In the genomic region with DNA sequence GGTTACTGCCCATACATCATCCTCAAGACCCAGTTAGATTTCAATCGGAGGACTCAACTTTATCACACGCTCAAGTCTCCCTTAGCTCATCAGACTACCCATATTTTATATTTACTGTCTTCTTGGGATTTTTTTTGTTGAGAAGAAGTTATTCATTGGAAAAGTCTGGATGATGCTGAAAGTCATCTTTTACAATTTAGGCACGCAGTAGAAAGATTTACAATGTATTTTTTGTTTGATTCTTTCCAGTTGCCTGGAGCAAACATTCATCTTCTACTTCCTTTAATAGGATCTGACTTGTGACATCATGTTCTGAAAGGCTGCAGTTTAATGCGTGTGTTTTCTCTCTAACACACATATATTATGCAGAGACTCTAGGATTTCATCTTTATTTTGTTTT, we compare ENCODE assay signal across 35 cellular contexts.
"Had no signal": no experiment of that assay in that cellular context is flagged by ENCODE, and none has a peak within 500 bp of the region (broad histone marks: within the 10 kb centered on the region; RNA-seq: fewer than 3 reads in every experiment).

No MANE protein-coding gene starts in this region.

- H3K27me3 ChIP-seq: ascending aorta, cardiac muscle cell had no signal

- H3K4me3 Mint-ChIP-seq: activated B cell treated with CpG ODN at 0.5 μM for 24 hours; activated CD4-positive, alpha-beta memory T cell treated with anti-CD3 and anti-CD28 coated beads, Interleukin-2, amount 10 ng/mL, durations not matched to agents 7 days and 5 days; activated CD4-positive, alpha-beta T cell treated with anti-CD3 and anti-CD28 coated beads for 36 hours; activated CD4-positive, alpha-beta T cell treated with anti-CD3 and anti-CD28 coated beads, Interleukin-2, amount 10 ng/mL, durations not matched to agents 7 days and 5 days; activated CD8-positive, alpha-beta memory T cell treated with anti-CD3 and anti-CD28 coated beads, Interleukin-2, amount 10 ng/mL, durations not matched to agents 7 days and 5 days; activated CD8-positive, alpha-beta T cell treated with anti-CD3 and anti-CD28 coated beads, Interleukin-2, amount 10 ng/mL, durations not matched to agents 7 days and 5 days; activated naive CD4-positive, alpha-beta T cell treated with anti-CD3 and anti-CD28 coated beads, Interleukin-2, amount 10 ng/mL, durations not matched to agents 7 days and 5 days; activated naive CD4-positive, alpha-beta T cell treated with anti-CD3 and anti-CD28 coated beads, Interleukin-2, amount 50 U/mL, for 24 hours; activated naive CD8-positive, alpha-beta T cell; activated naive CD8-positive, alpha-beta T cell treated with anti-CD3 and anti-CD28 coated beads, Interleukin-2, amount 10 ng/mL, durations not matched to agents 7 days and 5 days; activated naive CD8-positive, alpha-beta T cell treated with anti-CD3 and anti-CD28 coated beads, Interleukin-2, amount 50 U/mL, for 24 hours; activated T-cell treated with anti-CD3 and anti-CD28 coated beads, Interleukin-2, amount 50 U/mL, for 24 hours; central memory CD8-positive, alpha-beta T cell; T-helper 1 cell treated with Interleukin-12 subunit alpha and Interleukin-12 subunit beta and Interleukin-4 antibody, amounts not matched to agents 30 μg/mL and 1 μg/mL, for 36 hours; T-helper 2 cell treated with Interferon-gamma antibody and Interleukin-4, amounts not matched to agents 5 μg/mL and 100 μg/mL, for 36 hours had no signal

- H3K9me3 ChIP-seq: ascending aorta had no signal

- H3K27ac ChIP-seq: ascending aorta, cardiac muscle cell, VCaP had no signal

- H3K4me1 Mint-ChIP-seq: activated B cell treated with CpG ODN at 0.5 μM for 24 hours; activated CD4-positive, alpha-beta memory T cell treated with anti-CD3 and anti-CD28 coated beads, Interleukin-2, amount 10 ng/mL, durations not matched to agents 7 days and 5 days; activated CD4-positive, alpha-beta T cell treated with anti-CD3 and anti-CD28 coated beads for 36 hours; activated CD4-positive, alpha-beta T cell treated with anti-CD3 and anti-CD28 coated beads, Interleukin-2, amount 10 ng/mL, durations not matched to agents 7 days and 5 days; activated CD8-positive, alpha-beta memory T cell treated with anti-CD3 and anti-CD28 coated beads, Interleukin-2, amount 10 ng/mL, durations not matched to agents 7 days and 5 days; activated naive CD4-positive, alpha-beta T cell treated with anti-CD3 and anti-CD28 coated beads, Interleukin-2, amount 10 ng/mL, durations not matched to agents 7 days and 5 days; activated naive CD4-positive, alpha-beta T cell treated with anti-CD3 and anti-CD28 coated beads, Interleukin-2, amount 50 U/mL, for 24 hours; activated naive CD8-positive, alpha-beta T cell treated with anti-CD3 and anti-CD28 coated beads, Interleukin-2, amount 10 ng/mL, durations not matched to agents 7 days and 5 days; activated naive CD8-positive, alpha-beta T cell treated with anti-CD3 and anti-CD28 coated beads, Interleukin-2, amount 50 U/mL, for 24 hours; central memory CD8-positive, alpha-beta T cell had no signal

- H3K4me3 ChIP-seq: ascending aorta, cardiac muscle cell had no signal

- H3K4me1 ChIP-seq: ascending aorta had no signal

- H3K9me3 Mint-ChIP-seq: activated B cell treated with CpG ODN at 0.5 μM for 24 hours; activated CD4-positive, alpha-beta memory T cell treated with anti-CD3 and anti-CD28 coated beads, Interleukin-2, amount 10 ng/mL, durations not matched to agents 7 days and 5 days; activated CD4-positive, alpha-beta T cell treated with anti-CD3 and anti-CD28 coated beads, Interleukin-2, amount 10 ng/mL, durations not matched to agents 7 days and 5 days; activated naive CD4-positive, alpha-beta T cell treated with anti-CD3 and anti-CD28 coated beads, Interleukin-2, amount 10 ng/mL, durations not matched to agents 7 days and 5 days; activated naive CD4-positive, alpha-beta T cell treated with anti-CD3 and anti-CD28 coated beads, Interleukin-2, amount 50 U/mL, for 24 hours; activated naive CD8-positive, alpha-beta T cell treated with anti-CD3 and anti-CD28 coated beads, Interleukin-2, amount 10 ng/mL, durations not matched to agents 7 days and 5 days; activated T-cell treated with anti-CD3 and anti-CD28 coated beads, Interleukin-2, amount 50 U/mL, for 24 hours; activated T-helper 2 cell treated with anti-CD3 and anti-CD28 coated beads, Interferon-gamma antibody, Interleukin-2, Interleukin-4, amounts not matched to agents 10 μg/mL and 5 μg/mL and 100 μg/mL, durations not matched to agents 14 hours and 24 hours and 36 hours; T-helper 1 cell treated with Interleukin-12 subunit alpha and Interleukin-12 subunit beta and Interleukin-4 antibody, amounts not matched to agents 30 μg/mL and 1 μg/mL, for 36 hours; T-helper 2 cell treated with Interferon-gamma antibody and Interleukin-4, amounts not matched to agents 5 μg/mL and 100 μg/mL, for 36 hours had no signal

- H3K36me3 Mint-ChIP-seq: activated CD8-positive, alpha-beta memory T cell treated with anti-CD3 and anti-CD28 coated beads, Interleukin-2, amount 10 ng/mL, durations not matched to agents 7 days and 5 days; activated naive CD4-positive, alpha-beta T cell treated with anti-CD3 and anti-CD28 coated beads, Interleukin-2, amount 10 ng/mL, durations not matched to agents 7 days and 5 days; activated naive CD4-positive, alpha-beta T cell treated with anti-CD3 and anti-CD28 coated beads, Interleukin-2, amount 50 U/mL, for 24 hours; activated naive CD8-positive, alpha-beta T cell; activated naive CD8-positive, alpha-beta T cell treated with anti-CD3 and anti-CD28 coated beads, Interleukin-2, amount 10 ng/mL, durations not matched to agents 7 days and 5 days; brain had no signal

- DNase-seq: activated B cell treated with CpG ODN at 0.5 μM for 24 hours; activated CD4-positive, alpha-beta memory T cell treated with anti-CD3 and anti-CD28 coated beads, Interleukin-2, amount 10 ng/mL, durations not matched to agents 7 days and 5 days; activated CD4-positive, alpha-beta T cell treated with anti-CD3 and anti-CD28 coated beads for 1 hour; activated CD4-positive, alpha-beta T cell treated with anti-CD3 and anti-CD28 coated beads for 36 hours; activated CD4-positive, alpha-beta T cell treated with anti-CD3 and anti-CD28 coated beads for 48 hours; activated CD4-positive, alpha-beta T cell treated with anti-CD3 and anti-CD28 coated beads, Interleukin-2, amount 10 ng/mL, durations not matched to agents 7 days and 5 days; activated CD4-positive, alpha-beta T cell treated with anti-CD3 and anti-CD28 coated beads, Interleukin-2, amount 50 U/mL, for 48 hours; activated CD8-positive, alpha-beta memory T cell treated with anti-CD3 and anti-CD28 coated beads for 24 hours; activated CD8-positive, alpha-beta memory T cell treated with anti-CD3 and anti-CD28 coated beads, Interleukin-2, amount 10 ng/mL, durations not matched to agents 7 days and 5 days; activated CD8-positive, alpha-beta memory T cell treated with anti-CD3 and anti-CD28 coated beads, Interleukin-2, amount 50 U/mL, for 48 hours; activated CD8-positive, alpha-beta T cell treated with anti-CD3 and anti-CD28 coated beads, Interleukin-2, amount 10 ng/mL, durations not matched to agents 7 days and 5 days; activated effector memory CD4-positive, alpha-beta T cell treated with Interleukin-2 at 50 U/mL for 16 hours; activated gamma-delta T cell; activated naive CD4-positive, alpha-beta T cell treated with anti-CD3 and anti-CD28 coated beads, Interleukin-2, amount 10 ng/mL, durations not matched to agents 7 days and 5 days; activated naive CD4-positive, alpha-beta T cell treated with Interleukin-2 at 50 U/mL for 16 hours; activated naive CD8-positive, alpha-beta T cell treated with anti-CD3 and anti-CD28 coated beads, Interleukin-2, amount 10 ng/mL, durations not matched to agents 7 days and 5 days; activated naive CD8-positive, alpha-beta T cell treated with anti-CD3 and anti-CD28 coated beads, Interleukin-2, amount 50 U/mL, for 24 hours; activated T-cell treated with anti-CD3 and anti-CD28 coated beads, Interleukin-2, amount 50 U/mL, for 24 hours; activated T-cell treated with anti-CD3 and anti-CD28 coated beads, Interleukin-2, amount 50 U/mL, for 48 hours; amygdala; anterior cingulate cortex; caudate nucleus; T-helper 1 cell; T-helper 2 cell; T-helper 9 cell had no signal

- H3K27ac Mint-ChIP-seq: activated B cell treated with CpG ODN at 0.5 μM for 24 hours; activated CD4-positive, alpha-beta memory T cell treated with anti-CD3 and anti-CD28 coated beads, Interleukin-2, amount 10 ng/mL, durations not matched to agents 7 days and 5 days; activated CD4-positive, alpha-beta T cell treated with anti-CD3 and anti-CD28 coated beads for 36 hours; activated CD4-positive, alpha-beta T cell treated with anti-CD3 and anti-CD28 coated beads, Interleukin-2, amount 10 ng/mL, durations not matched to agents 7 days and 5 days; activated CD8-positive, alpha-beta memory T cell treated with anti-CD3 and anti-CD28 coated beads, Interleukin-2, amount 10 ng/mL, durations not matched to agents 7 days and 5 days; activated CD8-positive, alpha-beta T cell treated with anti-CD3 and anti-CD28 coated beads, Interleukin-2, amount 10 ng/mL, durations not matched to agents 7 days and 5 days; activated naive CD4-positive, alpha-beta T cell treated with anti-CD3 and anti-CD28 coated beads, Interleukin-2, amount 10 ng/mL, durations not matched to agents 7 days and 5 days; activated naive CD4-positive, alpha-beta T cell treated with anti-CD3 and anti-CD28 coated beads, Interleukin-2, amount 50 U/mL, for 24 hours; activated naive CD8-positive, alpha-beta T cell; activated naive CD8-positive, alpha-beta T cell treated with anti-CD3 and anti-CD28 coated beads, Interleukin-2, amount 10 ng/mL, durations not matched to agents 7 days and 5 days; activated naive CD8-positive, alpha-beta T cell treated with anti-CD3 and anti-CD28 coated beads, Interleukin-2, amount 50 U/mL, for 24 hours; activated T-cell treated with anti-CD3 and anti-CD28 coated beads, Interleukin-2, amount 50 U/mL, for 24 hours; activated T-helper 2 cell treated with anti-CD3 and anti-CD28 coated beads, Interferon-gamma antibody, Interleukin-2, Interleukin-4, amounts not matched to agents 10 μg/mL and 5 μg/mL and 100 μg/mL, durations not matched to agents 14 hours and 24 hours and 36 hours; T-helper 1 cell treated with Interleukin-12 subunit alpha and Interleukin-12 subunit beta and Interleukin-4 antibody, amounts not matched to agents 30 μg/mL and 1 μg/mL, for 36 hours; T-helper 2 cell treated with Interferon-gamma antibody and Interleukin-4, amounts not matched to agents 5 μg/mL and 100 μg/mL, for 36 hours had no signal

- H3K36me3 ChIP-seq: ascending aorta, cardiac muscle cell had no signal

- H3K27me3 Mint-ChIP-seq: activated B cell treated with CpG ODN at 0.5 μM for 24 hours; activated CD4-positive, alpha-beta memory T cell treated with anti-CD3 and anti-CD28 coated beads, Interleukin-2, amount 10 ng/mL, durations not matched to agents 7 days and 5 days; activated CD4-positive, alpha-beta T cell treated with anti-CD3 and anti-CD28 coated beads, Interleukin-2, amount 10 ng/mL, durations not matched to agents 7 days and 5 days; activated CD8-positive, alpha-beta memory T cell treated with anti-CD3 and anti-CD28 coated beads, Interleukin-2, amount 10 ng/mL, durations not matched to agents 7 days and 5 days; activated naive CD4-positive, alpha-beta T cell treated with anti-CD3 and anti-CD28 coated beads, Interleukin-2, amount 10 ng/mL, durations not matched to agents 7 days and 5 days; activated naive CD8-positive, alpha-beta T cell treated with anti-CD3 and anti-CD28 coated beads, Interleukin-2, amount 10 ng/mL, durations not matched to agents 7 days and 5 days; central memory CD8-positive, alpha-beta T cell had no signal
